In genomic region chr3:71299160-71299559, GRCh38 we compare ENCODE assay signal across 19 cellular contexts.
DNase-seq lines count a peak whose midpoint lies in the region; ATAC-seq lines count a peak whose summit lies in the region.
"Had no signal": no experiment of that assay in that cellular context is flagged by ENCODE, and none has a peak within 500 bp of the region (broad histone marks: within the 10 kb centered on the region; RNA-seq: fewer than 3 reads in every experiment).

No MANE protein-coding gene starts in this region.

- H3K27ac ChIP-seq in iPS-20b (ENCODE audit: low read length), result peak overlapping the region; percentile 58
- H3K27ac ChIP-seq: body of pancreas, colonic mucosa had no signal

- H3K27ac Mint-ChIP-seq in activated CD4-positive, alpha-beta T cell treated with anti-CD3 and anti-CD28 coated beads, Interleukin-2, amount 10 ng/mL, durations not matched to agents 7 days and 5 days, result no peak overlapping the region
- H3K27ac Mint-ChIP-seq in effector memory CD8-positive, alpha-beta T cell, result no peak overlapping the region
- H3K27ac Mint-ChIP-seq: nephron had no signal

- DNase-seq in activated CD4-positive, alpha-beta T cell treated with anti-CD3 and anti-CD28 coated beads for 48 hours, result peak; percentile 53
- no peak for DNase-seq in activated CD4-positive, alpha-beta T cell treated with anti-CD3 and anti-CD28 coated beads, Interleukin-2, amount 10 ng/mL, durations not matched to agents 7 days and 5 days
- DNase-seq in COR-L47 (lab: John Stamatoyannopoulos, UW) (peak; percentile 4), NCI-H524 (lab: John Stamatoyannopoulos, UW) (peak; percentile 22 to 81), NCI-H1930 (lab: John Stamatoyannopoulos, UW) (no peak), NCI-H510A treated with DMSO at 0.1 percent for 48 hours (lab: John Stamatoyannopoulos, UW) (no peak)
- DNase-seq in effector memory CD8-positive, alpha-beta T cell, result no peak
- DNase-seq: activated CD4-positive, alpha-beta T cell treated with anti-CD3 and anti-CD28 coated beads, Interleukin-2, amount 50 U/mL, for 48 hours; activated gamma-delta T cell; body of pancreas; colonic mucosa; foreskin fibroblast; hypothalamus; mesendoderm; MG63; NCI-H2171 treated with DMSO at 0.1 percent for 48 hours; RPMI8226 had no signal

- no peaks in the 10 kb centered on the region for H3K9me3 Mint-ChIP-seq in activated CD4-positive, alpha-beta T cell treated with anti-CD3 and anti-CD28 coated beads, Interleukin-2, amount 10 ng/mL, durations not matched to agents 7 days and 5 days
- no peaks in the 10 kb centered on the region for H3K9me3 Mint-ChIP-seq in effector memory CD8-positive, alpha-beta T cell
- H3K9me3 Mint-ChIP-seq: nephron had no signal

- H3K9me3 ChIP-seq in iPS-20b (ENCODE audit: insufficient read depth, low read depth, low read length), result no peaks in the 10 kb centered on the region
- H3K9me3 ChIP-seq: body of pancreas, colonic mucosa, MG63 had no signal

- H3K4me3 Mint-ChIP-seq in activated CD4-positive, alpha-beta T cell treated with anti-CD3 and anti-CD28 coated beads, Interleukin-2, amount 10 ng/mL, durations not matched to agents 7 days and 5 days, result no peak overlapping the region
- no peak overlapping the region for H3K4me3 Mint-ChIP-seq in effector memory CD8-positive, alpha-beta T cell
- H3K4me3 Mint-ChIP-seq: nephron had no signal

- H3K9ac ChIP-seq in iPS-20b (ENCODE audit: low read depth, low read length), result peak overlapping the region; percentile 54

- H3K27me3 Mint-ChIP-seq in activated CD4-positive, alpha-beta T cell treated with anti-CD3 and anti-CD28 coated beads, Interleukin-2, amount 10 ng/mL, durations not matched to agents 7 days and 5 days, result peaks cover 20% of the 10 kb centered on the region
- H3K27me3 Mint-ChIP-seq in effector memory CD8-positive, alpha-beta T cell, result no peaks in the 10 kb centered on the region

- peaks cover 8% of the 10 kb centered on the region for H3K36me3 ChIP-seq in iPS-20b (ENCODE audit: insufficient read depth, low read depth, low read length)
- H3K36me3 ChIP-seq: colonic mucosa, MG63 had no signal

- peaks cover 49% of the 10 kb centered on the region for H3K4me1 Mint-ChIP-seq in activated CD4-positive, alpha-beta T cell treated with anti-CD3 and anti-CD28 coated beads, Interleukin-2, amount 10 ng/mL, durations not matched to agents 7 days and 5 days
- peaks cover 4 to 23% of the 10 kb centered on the region in 2 donors for H3K4me1 Mint-ChIP-seq in effector memory CD8-positive, alpha-beta T cell (ENCODE audit: low read depth in 2 of 2)

- H3K4me3 ChIP-seq in iPS-20b (ENCODE audit: low read length), result 0 out of 2 replicates have a peak overlapping the region, but pooled peaks have one; percentile 40
- H3K4me3 ChIP-seq: body of pancreas, colonic mucosa, MG63 had no signal

- H3K4me1 ChIP-seq in iPS-20b (ENCODE audit: insufficient read depth, low read length), result peaks cover 71% of the 10 kb centered on the region
- H3K4me1 ChIP-seq: colonic mucosa had no signal

- no peak for ATAC-seq in effector memory CD8-positive, alpha-beta T cell (replicated peaks)
- ATAC-seq: body of pancreas had no signal

- no peaks in the 10 kb centered on the region for H3K27me3 ChIP-seq in iPS-20b (ENCODE audit: insufficient read depth, low read length)
- H3K27me3 ChIP-seq: body of pancreas, colonic mucosa, MG63 had no signal

- H3K36me3 Mint-ChIP-seq in activated CD4-positive, alpha-beta T cell treated with anti-CD3 and anti-CD28 coated beads, Interleukin-2, amount 10 ng/mL, durations not matched to agents 7 days and 5 days (ENCODE audit: low read depth), result peaks cover 24% of the 10 kb centered on the region
- peaks cover 6% of the 10 kb centered on the region for H3K36me3 Mint-ChIP-seq in effector memory CD8-positive, alpha-beta T cell (ENCODE audit: insufficient read depth)

- CTCF ChIA-PET in activated CD4-positive, alpha-beta T cell treated with anti-CD3 and anti-CD28 coated beads, Interleukin-2, amount 10 ng/mL, durations not matched to agents 7 days and 5 days (lab: Charles Lee), result no interaction called here

- POLR2A ChIA-PET in activated CD4-positive, alpha-beta T cell treated with anti-CD3 and anti-CD28 coated beads, Interleukin-2, amount 10 ng/mL, durations not matched to agents 7 days and 5 days (lab: Charles Lee), result no interaction called here

Comparison
In these comparisons a context has a peak if more than half of its experiments do, and no peak if none do; other contexts are left out.
1. DNase-seq: peak in activated CD4-positive, alpha-beta T cell treated with anti-CD3 and anti-CD28 coated beads for 48 hours (single experiment), COR-L47 (single experiment) and NCI-H524 (2 of 2); none in activated CD4-positive, alpha-beta T cell treated with anti-CD3 and anti-CD28 coated beads, Interleukin-2, amount 10 ng/mL, durations not matched to agents 7 days and 5 days (single experiment), NCI-H1930 (0 of 2), effector memory CD8-positive, alpha-beta T cell (0 of 3) and NCI-H510A treated with DMSO at 0.1 percent for 48 hours (single experiment).